Comparison of ENCODE assay signal across 1 cellular context in genomic region chr1:156504821-156505678, GRCh38.
TF ChIP-seq lines count a peak whose summit lies in the region.

No MANE protein-coding gene starts in this region.

TF ChIP-seq in HEK293, 187 proteins besides CTCF, POLR2A, EP300 and RAD21 (continued from another document and continues in another):
- TF ChIP-seq PRDM4 (tag by site-specific recombination; IDR thresholded peaks at IDR 0.05) (peak; percentile 66; the same call in 1 of the 2 replicates), ZNF555 (tag by site-specific recombination; conservative IDR thresholded peaks at IDR 0.05) (no peak), ZNF701 (tag by site-specific recombination; IDR thresholded peaks at IDR 0.05) (no peak), ZBTB6 (tag by site-specific recombination; IDR thresholded peaks at IDR 0.05) (no peak), ZSCAN18 (tag by site-specific recombination; IDR thresholded peaks at IDR 0.05) (no peak), ZNF692 (tag by site-specific recombination; IDR thresholded peaks at IDR 0.05) (peak; percentile 100), ZIC2 (tag by site-specific recombination; IDR thresholded peaks at IDR 0.05) (0 out of 2 replicates have a peak, but pooled peaks have one; percentile 43), ZNF10 (tag by site-specific recombination; IDR thresholded peaks at IDR 0.05) (no peak), ZNF211 (tag by site-specific recombination; IDR thresholded peaks at IDR 0.05; ENCODE audit: low read depth) (no peak), ZBTB7A (tag by site-specific recombination; IDR thresholded peaks at IDR 0.05; ENCODE audit: low read depth) (peak; percentile 56; the same call in 1 of the 2 replicates), ZNF324 (tag by site-specific recombination; IDR thresholded peaks at IDR 0.05) (peak; percentile 91), ZNF366 (tag by site-specific recombination; conservative IDR thresholded peaks at IDR 0.05) (peak; percentile 70), ZNF660 (tag by site-specific recombination; IDR thresholded peaks at IDR 0.05) (0 out of 2 replicates have a peak, but pooled peaks have one; percentile 68), ZNF449 (tag by site-specific recombination; IDR thresholded peaks at IDR 0.05) (peak; percentile 98), ZNF398 (tag by site-specific recombination; IDR thresholded peaks at IDR 0.05) (peak; percentile 87), KLF17 (tag by site-specific recombination; IDR thresholded peaks at IDR 0.05) (peak; percentile 95), ZNF280D (tag by site-specific recombination; IDR thresholded peaks at IDR 0.05) (no peak), GLIS2 (tag by site-specific recombination; IDR thresholded peaks at IDR 0.05) (peak; percentile 88), ZNF623 (tag by site-specific recombination; IDR thresholded peaks at IDR 0.05) (0 out of 2 replicates have a peak, but pooled peaks have one; percentile 31), ZNF184 (tag by site-specific recombination; IDR thresholded peaks at IDR 0.05) (peak; percentile 58; the same call in 1 of the 2 replicates), ZNF639 (tag by site-specific recombination; IDR thresholded peaks at IDR 0.05) (peak; percentile 80), ZNF600 (tag by site-specific recombination; IDR thresholded peaks at IDR 0.05) (0 out of 2 replicates have a peak, but pooled peaks have one; percentile 26), FEZF1 (tag by site-specific recombination; IDR thresholded peaks at IDR 0.05) (no peak), ZNF24 (tag by site-specific recombination; IDR thresholded peaks at IDR 0.05) (peak; percentile 85), ZSCAN4 (tag by site-specific recombination; IDR thresholded peaks at IDR 0.05) (0 out of 2 replicates have a peak, but pooled peaks have one; percentile 36), ZNF544 (tag by site-specific recombination; IDR thresholded peaks at IDR 0.05) (no peak), SP2 (tag by site-specific recombination; IDR thresholded peaks at IDR 0.05) (peak; percentile 77), ZNF112 (tag by site-specific recombination; IDR thresholded peaks at IDR 0.05) (no peak), ZFHX2 (tag by site-specific recombination; conservative IDR thresholded peaks at IDR 0.05) (peak; percentile 97), KLF8 (tag by site-specific recombination; IDR thresholded peaks at IDR 0.05) (peak; percentile 97), YY2 (tag by site-specific recombination; IDR thresholded peaks at IDR 0.05) (no peak), ZNF776 (tag by site-specific recombination; IDR thresholded peaks at IDR 0.05; ENCODE audit: borderline replicate concordance) (no peak), ZBTB48 (tag by site-specific recombination; IDR thresholded peaks at IDR 0.05) (peak; percentile 91), BCL11A (tag by site-specific recombination; IDR thresholded peaks at IDR 0.05; ENCODE audit: low read depth) (peak; percentile 78), ZNF629 (tag by site-specific recombination; IDR thresholded peaks at IDR 0.05) (peak; percentile 100), ZNF16 (tag by site-specific recombination; IDR thresholded peaks at IDR 0.05; ENCODE audit: low read depth) (no peak), GFI1B (tag by site-specific recombination; IDR thresholded peaks at IDR 0.05) (0 out of 2 replicates have a peak, but pooled peaks have one; percentile 17), ZBTB10 (tag by site-specific recombination; IDR thresholded peaks at IDR 0.05) (peak; percentile 87), ZNF76 (tag by site-specific recombination; IDR thresholded peaks at IDR 0.05; ENCODE audit: borderline replicate concordance, low read depth) (peak; percentile 81; the same call in 1 of the 2 replicates), KLF7 (tag by site-specific recombination; IDR thresholded peaks at IDR 0.05; ENCODE audit: borderline replicate concordance) (0 out of 2 replicates have a peak, but pooled peaks have one; percentile 28)
